Comparison of ENCODE assay signal across 26 cellular contexts in genomic region chr7:30735631-30736030, GRCh38. TPM values are rescaled to one million over a fixed set of nuclear protein-coding genes. Genes with fewer than 3 reads are reported as not detected.
"Had no signal": no experiment of that assay in that cellular context is flagged by ENCODE, and none has a peak within 500 bp of the region (broad histone marks: within the 10 kb centered on the region; RNA-seq: fewer than 3 reads in every experiment).

No MANE protein-coding gene starts in this region.

- ATAC-seq: mucosa of descending colon; naive thymus-derived CD4-positive, alpha-beta T cell; natural killer cell treated with Interleukin-12 subunit alpha and Interleukin-12 subunit beta and Interleukin-15 and Interleukin-18, amount 100 ng/mL, for 72 hours; right lobe of liver; stimulated activated naive B cell treated with anti-CD40 and anti-IgM and Interleukin-4, amounts not matched to agents 10 μg/mL and 1 μg/mL and 100 μg/mL, for 72 hours; stimulated activated naive CD8-positive, alpha-beta T cell treated with anti-CD3 and anti-CD28 coated beads, Interleukin-15, Interleukin-2, amounts not matched to agents 100 U/mL and 50 U/mL, for 24 hours had no signal

- H3K9me3 ChIP-seq: left ventricle myocardium inferior, mucosa of descending colon, ovary, right atrium auricular region, right lobe of liver, stomach, testis, thyroid gland, transverse colon, upper lobe of left lung had no signal

- H3K36me3 ChIP-seq: left ventricle myocardium inferior, ovary, right atrium auricular region, right lobe of liver, stomach, thyroid gland, transverse colon, upper lobe of left lung had no signal

- FAIRE-seq: keratinocyte had no signal

- H3K27me3 ChIP-seq: ovary, right atrium auricular region, right lobe of liver, testis, thyroid gland, transverse colon, upper lobe of left lung had no signal

- H3K27ac ChIP-seq: left ventricle myocardium inferior, ovary, right atrium auricular region, right lobe of liver, stomach, testis, thyroid gland, transverse colon, upper lobe of left lung had no signal

- H3K4me1 ChIP-seq: right atrium auricular region, right lobe of liver, testis, transverse colon had no signal

- H3K4me3 ChIP-seq: left ventricle myocardium inferior, mucosa of descending colon, ovary, right atrium auricular region, right lobe of liver, smooth muscle cell, stomach, testis, thyroid gland, transverse colon, upper lobe of left lung had no signal

- H3K4me2 ChIP-seq: smooth muscle cell had no signal

- DNase-seq: hippocampal formation; left ventricle myocardium inferior; midbrain; mucosa of descending colon; naive thymus-derived CD4-positive, alpha-beta T cell; ovary; right lobe of liver; stimulated activated CD4-positive, alpha-beta T cell treated with anti-CD3 and anti-CD28 coated beads, Interleukin-15, amount 100 ng/mL, for 24 hours; stimulated activated CD4-positive, alpha-beta T cell treated with anti-CD3 and anti-CD28 coated beads, Interleukin-2, amount 100 ng/mL, for 24 hours; stimulated activated CD4-positive, alpha-beta T cell treated with anti-CD3 and anti-CD28 coated beads, Interleukin-4, amount 100 ng/mL, for 1 hour; stimulated activated naive B cell treated with anti-CD40 and anti-IgM and Interleukin-4, amounts not matched to agents 10 μg/mL and 1 μg/mL and 100 μg/mL, for 72 hours; stimulated activated naive CD8-positive, alpha-beta T cell treated with anti-CD3 and anti-CD28 coated beads, Interleukin-15, Interleukin-2, amounts not matched to agents 100 U/mL and 50 U/mL, for 24 hours; stomach; testis; thyroid gland; transverse colon; upper lobe of left lung had no signal

RNA-seq across cellular contexts. Expression of gene INMT, which starts 16.3 kb away (rescaled TPM):
- total RNA-seq: pulmonary artery endothelial cell, renal cortical epithelial cell had no signal
- polyA plus RNA-seq: keratinocyte had no signal

RNA-seq across cellular contexts. Expression of gene CRHR2, which starts 53.4 kb away (rescaled TPM):
- total RNA-seq: lung microvascular endothelial cell; mucosa of descending colon; myocyte; naive thymus-derived CD4-positive, alpha-beta T cell; natural killer cell treated with Interleukin-12 subunit alpha and Interleukin-12 subunit beta and Interleukin-15 and Interleukin-18, amount 100 ng/mL, for 72 hours; progenitor cell of endocrine pancreas; pulmonary artery endothelial cell; renal cortical epithelial cell; right lobe of liver; smooth muscle cell; stomach; transverse colon had no signal
- polyA plus RNA-seq: keratinocyte; naive thymus-derived CD4-positive, alpha-beta T cell; stomach had no signal
